In genomic region chr22:26796785-26797184, GRCh38 we compare ENCODE assay signal across 5 cellular contexts.
"Had no signal": no experiment of that assay in that cellular context is flagged by ENCODE, and none has a peak within 500 bp of the region (broad histone marks: within the 10 kb centered on the region; RNA-seq: fewer than 3 reads in every experiment).

No MANE protein-coding gene starts in this region.

- H3K4me1 ChIP-seq: HAP-1 had no signal

- H3K4me3 Mint-ChIP-seq: GM23338, IgD-negative memory B cell had no signal

- ATAC-seq: GM23338 had no signal

- H3K9me3 ChIP-seq: HAP-1 had no signal

- H3K4me2 ChIP-seq: GM23338 had no signal

- H3K27me3 Mint-ChIP-seq: IgD-negative memory B cell had no signal

- DNase-seq: H7, KBM-7 had no signal

- H3K9me3 Mint-ChIP-seq: GM23338, IgD-negative memory B cell had no signal

- H3K36me3 ChIP-seq: HAP-1 had no signal

- H2AFZ ChIP-seq: GM23338 had no signal

- H3K4me3 ChIP-seq: GM23338, HAP-1 had no signal

- H3K27ac Mint-ChIP-seq: GM23338 had no signal
